9 cellular contexts compared by ENCODE assay signal in the genomic region with DNA sequence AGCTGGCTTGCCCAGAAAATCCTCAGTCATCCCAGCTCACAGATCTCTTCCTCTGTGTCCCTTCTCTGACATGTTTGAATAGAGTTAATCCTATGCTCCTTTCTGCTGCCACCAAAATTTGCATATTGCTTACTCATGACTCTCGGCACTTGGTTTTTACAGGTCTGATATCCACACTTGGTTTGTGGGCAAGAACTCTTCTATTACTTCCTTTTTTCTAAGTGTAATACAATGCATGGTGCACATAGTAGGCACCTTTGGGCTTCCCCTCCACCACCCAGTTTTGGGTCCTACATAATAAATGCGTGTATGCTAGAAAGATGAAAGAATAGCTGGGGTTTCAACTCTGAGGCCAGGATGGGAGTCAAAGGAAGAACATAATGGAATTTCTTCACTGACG.
DNase-seq lines count a peak whose midpoint lies in the region; ATAC-seq and TF ChIP-seq lines count a peak whose summit lies in the region.
"Had no signal": no experiment of that assay in that cellular context is flagged by ENCODE, and none has a peak within 500 bp of the region (broad histone marks: within the 10 kb centered on the region; RNA-seq: fewer than 3 reads in every experiment).

No MANE protein-coding gene starts in this region.

- DNase-seq in DMS 273 (lab: John Stamatoyannopoulos, UW; ENCODE audit: unreplicated experiment) = peak; percentile 27
- no peak for DNase-seq in DMS 273 treated with DMSO at 0.1 percent for 48 hours (lab: John Stamatoyannopoulos, UW)
- peak; percentile 19 for DNase-seq in NCI-H69 (lab: John Stamatoyannopoulos, UW)
- DNase-seq in nephron progenitor cell = no peak
- no peak for DNase-seq in NCI-H1105 (lab: John Stamatoyannopoulos, UW)
- DNase-seq in NCI-H187 treated with DMSO at 0.1 percent for 48 hours (lab: John Stamatoyannopoulos, UW) = no peak
- DNase-seq: GM23248 had no signal

- no peak for TF ChIP-seq CTCF in nephron progenitor cell (IDR thresholded peaks at IDR 0.05)

- H3K9me3 Mint-ChIP-seq in nephron progenitor cell = peaks cover 4% of the 10 kb centered on the region

- peak overlapping the region; percentile 22 for H3K4me3 Mint-ChIP-seq in nephron progenitor cell

- peaks cover 29% of the 10 kb centered on the region for H3K4me1 Mint-ChIP-seq in nephron progenitor cell

- ATAC-seq in HG02678 (IDR thresholded peaks at IDR 0.05; ENCODE audit: unreplicated experiment) = peak; percentile 77
- ATAC-seq in HG02970 (IDR thresholded peaks at IDR 0.05; ENCODE audit: low FRiP score, unreplicated experiment) = no peak

- H3K36me3 Mint-ChIP-seq in nephron progenitor cell (ENCODE audit: low read depth) = peaks cover 61% of the 10 kb centered on the region

- peaks cover 11% of the 10 kb centered on the region for H3K27me3 Mint-ChIP-seq in nephron progenitor cell (ENCODE audit: low read depth, poor library complexity)

- H3K27ac Mint-ChIP-seq in nephron progenitor cell = no peak overlapping the region

Comparison
In these comparisons a context has a peak if more than half of its experiments do, and no peak if none do; other contexts are left out.
1. DNase-seq: peak in DMS 273 (single experiment) and NCI-H69 (single experiment); none in DMS 273 treated with DMSO at 0.1 percent for 48 hours (single experiment), nephron progenitor cell (single experiment), NCI-H1105 (single experiment) and NCI-H187 treated with DMSO at 0.1 percent for 48 hours (single experiment).